In the genomic region with DNA sequence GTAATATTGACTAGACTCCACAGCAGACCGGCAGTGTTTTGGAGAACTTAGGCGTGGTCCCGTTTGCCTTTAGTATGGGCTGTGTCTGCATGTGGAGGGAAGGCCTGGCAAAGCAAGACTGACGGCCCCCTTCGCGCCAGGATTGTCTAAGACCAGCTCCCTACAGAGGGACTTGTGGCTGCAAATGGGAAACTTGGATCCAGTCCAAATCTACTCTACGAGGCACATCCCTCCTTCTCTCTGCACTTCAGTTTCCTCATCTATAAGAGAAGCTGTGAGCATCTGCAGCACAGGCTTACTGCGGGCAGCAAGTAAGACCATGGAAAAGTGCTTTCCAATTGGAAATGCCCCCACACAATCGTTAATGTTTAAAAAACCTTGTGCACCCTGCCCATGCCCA, we compare ENCODE assay signal across 25 cellular contexts.
"Had no signal": no experiment of that assay in that cellular context is flagged by ENCODE, and none has a peak within 500 bp of the region (broad histone marks: within the 10 kb centered on the region; RNA-seq: fewer than 3 reads in every experiment).

No MANE protein-coding gene starts in this region.

- H3K9me3 ChIP-seq: left ventricle myocardium inferior, lower lobe of right lung, pancreas, psoas muscle, right lobe of liver, tibial artery, upper lobe of left lung, uterus had no signal

- DNase-seq: dorsolateral prefrontal cortex; effector CD8-positive, alpha-beta T cell; foreskin melanocyte; head of caudate nucleus; kidney; left cardiac atrium; left ventricle myocardium inferior; lower lobe of right lung; midbrain; occipital lobe; pancreas; psoas muscle; retina; right lobe of liver; stimulated activated CD4-positive, alpha-beta T cell treated with anti-CD3 and anti-CD28 coated beads, Interleukin-15, amount 100 ng/mL, for 24 hours; stimulated activated CD4-positive, alpha-beta T cell treated with anti-CD3 and anti-CD28 coated beads, Interleukin-1b, Interleukin-23, amount 100 ng/mL, for 48 hours; stimulated activated CD4-positive, alpha-beta T cell treated with anti-CD3 and anti-CD28 coated beads, Interleukin-4, amount 100 ng/mL, for 24 hours; tibial artery; upper lobe of left lung; uterus had no signal

- H3K36me3 ChIP-seq: left ventricle myocardium inferior, lower lobe of right lung, pancreas, right lobe of liver, tibial artery, upper lobe of left lung, uterus had no signal

- H3K27ac ChIP-seq: dorsolateral prefrontal cortex, hepatocyte, left ventricle myocardium inferior, lower lobe of right lung, pancreas, psoas muscle, right lobe of liver, tibial artery, upper lobe of left lung, uterus had no signal

- H3K36me3 Mint-ChIP-seq: memory B cell; natural killer cell treated with Interleukin-12 subunit alpha and Interleukin-12 subunit beta and Interleukin-15 and Interleukin-18, amount 100 ng/mL, for 72 hours; stimulated activated memory B cell treated with anti-CD40 and anti-IgM and Interleukin-4, amounts not matched to agents 10 μg/mL and 1 μg/mL and 100 μg/mL, for 72 hours had no signal

- H3K27me3 ChIP-seq: dorsolateral prefrontal cortex, pancreas, right lobe of liver, tibial artery, upper lobe of left lung, uterus had no signal

- H3K4me3 Mint-ChIP-seq: memory B cell; natural killer cell treated with Interleukin-12 subunit alpha and Interleukin-12 subunit beta and Interleukin-15 and Interleukin-18, amount 100 ng/mL, for 72 hours; stimulated activated memory B cell treated with anti-CD40 and anti-IgM and Interleukin-4, amounts not matched to agents 10 μg/mL and 1 μg/mL and 100 μg/mL, for 72 hours; stimulated activated naive CD8-positive, alpha-beta T cell treated with anti-CD3 and anti-CD28 coated beads, Interleukin-15, Interleukin-2, amounts not matched to agents 100 ng/mL and 50 ng/mL, for 24 hours had no signal

- H3K4me3 ChIP-seq: dorsolateral prefrontal cortex, hepatocyte, left ventricle myocardium inferior, lower lobe of right lung, pancreas, psoas muscle, right lobe of liver, tibial artery, upper lobe of left lung, uterus had no signal

- H3K9me3 Mint-ChIP-seq: natural killer cell treated with Interleukin-12 subunit alpha and Interleukin-12 subunit beta and Interleukin-15 and Interleukin-18, amount 100 ng/mL, for 72 hours; stimulated activated naive CD8-positive, alpha-beta T cell treated with anti-CD3 and anti-CD28 coated beads, Interleukin-15, Interleukin-2, amounts not matched to agents 100 ng/mL and 50 ng/mL, for 24 hours had no signal

- H3K27ac Mint-ChIP-seq: memory B cell; natural killer cell treated with Interleukin-12 subunit alpha and Interleukin-12 subunit beta and Interleukin-15 and Interleukin-18, amount 100 ng/mL, for 72 hours; stimulated activated memory B cell treated with anti-CD40 and anti-IgM and Interleukin-4, amounts not matched to agents 10 μg/mL and 1 μg/mL and 100 μg/mL, for 72 hours; stimulated activated naive CD8-positive, alpha-beta T cell treated with anti-CD3 and anti-CD28 coated beads, Interleukin-15, Interleukin-2, amounts not matched to agents 100 ng/mL and 50 ng/mL, for 24 hours had no signal

- H3K27me3 Mint-ChIP-seq: stimulated activated memory B cell treated with anti-CD40 and anti-IgM and Interleukin-4, amounts not matched to agents 10 μg/mL and 1 μg/mL and 100 μg/mL, for 72 hours had no signal
